ENCODE assay signal across 13 cellular contexts in genomic region chr19:34808566-34808965, GRCh38. TPM values are rescaled to one million over a fixed set of nuclear protein-coding genes. Genes with fewer than 3 reads are reported as not detected.
DNase-seq lines count a peak whose midpoint lies in the region; ATAC-seq, FAIRE-seq and TF ChIP-seq lines count a peak whose summit lies in the region.
"Had no signal": no experiment of that assay in that cellular context is flagged by ENCODE, and none has a peak within 500 bp of the region (broad histone marks: within the 10 kb centered on the region; RNA-seq: fewer than 3 reads in every experiment).

No MANE protein-coding gene starts in this region.

- H3K4me1 ChIP-seq in endothelial cell of umbilical vein (ENCODE audit: control insufficient read depth, extremely low read depth, insufficient read depth, low read length) = no peaks in the 10 kb centered on the region

- dilution Hi-C loops in endothelial cell of umbilical vein (cut with MboI; ENCODE audit: extremely low pct_ligation_motif_present, low sequenced_read_pairs) = no loop called here

- peak; percentile 5 for DNase-seq in Caki2 (ENCODE audit: low read depth)
- peak; percentile 55 for DNase-seq in NCI-H226
- peak; percentile 13 for DNase-seq in endothelial cell of umbilical vein (ENCODE audit: low read depth, low spot score)
- DNase-seq in myocyte (ENCODE audit: low read depth) = peak; percentile 8
- no peak for DNase-seq in NCI-H82 (lab: John Stamatoyannopoulos, UW)
- no peak for DNase-seq in hypothalamus (lab: John Stamatoyannopoulos, UW)
- DNase-seq: CD4-positive, alpha-beta T cell; GF-D8; H9; left cardiac atrium; stimulated activated CD4-positive, alpha-beta T cell treated with anti-CD3 and anti-CD28 coated beads, Interleukin-2, amount 100 ng/mL, for 48 hours had no signal

- CTCF ChIA-PET in endothelial cell of umbilical vein (lab: Charles Lee) = no interaction called here

- in situ Hi-C loops in Caki2 (cut with HindIII; ENCODE audit: low pct_unique_long_range_greater_than_20kb, low sequenced_read_pairs) = no loop called here

- H3K79me2 ChIP-seq in endothelial cell of umbilical vein (ENCODE audit: control insufficient read depth, insufficient read depth, low read length) = no peaks in the 10 kb centered on the region

- no peaks in the 10 kb centered on the region for H3K9me1 ChIP-seq in endothelial cell of umbilical vein (replicated peaks; ENCODE audit: control insufficient read depth, extremely low read depth, insufficient read depth, low read length)

- POLR2A ChIA-PET in endothelial cell of umbilical vein (lab: Charles Lee) = no interaction called here

- H3K4me2 ChIP-seq in endothelial cell of umbilical vein (ENCODE audit: insufficient read depth, low read length) = no peak overlapping the region

- no peak overlapping the region for H3K4me3 ChIP-seq in endothelial cell of umbilical vein (replicated peaks in 1 of 3; ENCODE audit: insufficient read depth in 1 of 3, low read depth in 1 of 3, low read length in 3 of 3)

- H3K27me3 ChIP-seq in endothelial cell of umbilical vein (ENCODE audit: control insufficient read depth in 2 of 2, insufficient read depth in 2 of 2, low read length in 2 of 2) = peaks cover 0 to 3% of the 10 kb centered on the region in 2 experiments

- H3K27ac ChIP-seq in endothelial cell of umbilical vein (ENCODE audit: insufficient read depth, low read depth, low read length) = no peak overlapping the region

- no peak for TF ChIP-seq CTCF in endothelial cell of umbilical vein (IDR thresholded peaks at IDR 0.05; ENCODE audit: extremely low read depth in 1 of 2, insufficient read depth in 1 of 2, low read depth in 1 of 2, low read length in 2 of 2)

- ATAC-seq in GM19452 (IDR thresholded peaks at IDR 0.05; ENCODE audit: unreplicated experiment) = no peak
- ATAC-seq in GM21723 (IDR thresholded peaks at IDR 0.05; ENCODE audit: unreplicated experiment) = no peak
- ATAC-seq: left cardiac atrium had no signal

- FAIRE-seq in endothelial cell of umbilical vein (lab: Jason Lieb, UNC) = no peak

- no peaks in the 10 kb centered on the region for H3K36me3 ChIP-seq in endothelial cell of umbilical vein (ENCODE audit: control insufficient read depth in 2 of 2, extremely low read depth in 1 of 2, insufficient read depth in 2 of 2, low read length in 2 of 2)

- BruUV-seq in endothelial cell of umbilical vein (replicated peaks; lab: Mats Ljungman, UMichigan) = no TSS peak

- intact Hi-C loops in endothelial cell of umbilical vein (cut with micrococcal nuclease) = no loop called here

- no peaks in the 10 kb centered on the region for H3K9me3 ChIP-seq in endothelial cell of umbilical vein (replicated peaks; ENCODE audit: control insufficient read depth, insufficient read depth, low read length)

- no peak for TF ChIP-seq POLR2A in endothelial cell of umbilical vein (IDR thresholded peaks at IDR 0.05; ENCODE audit: low read depth, low read length)

- no peaks in the 10 kb centered on the region for H4K20me1 ChIP-seq in endothelial cell of umbilical vein (replicated peaks; ENCODE audit: control insufficient read depth, extremely low read depth, insufficient read depth, low read length)

- no peak overlapping the region for H3K9ac ChIP-seq in endothelial cell of umbilical vein (replicated peaks; ENCODE audit: extremely low read depth, insufficient read depth, low read length)

- H2AFZ ChIP-seq in endothelial cell of umbilical vein (ENCODE audit: low read depth, low read length) = no peak overlapping the region

TF ChIP-seq in endothelial cell of umbilical vein, 7 proteins besides CTCF, POLR2A, EP300 and RAD21:
- TF ChIP-seq POLR2AphosphoS5 (IDR thresholded peaks at IDR 0.05; ENCODE audit: insufficient read depth, low read depth, low read length) = no peak
- TF ChIP-seq JUN (IDR thresholded peaks at IDR 0.05; ENCODE audit: borderline replicate concordance, insufficient read depth, insufficient read length, low read depth) = no peak
- no peak for TF ChIP-seq EZH2 (IDR thresholded peaks at IDR 0.05; ENCODE audit: borderline replicate concordance, low read depth, low read length, severe bottlenecking)
- TF ChIP-seq FOS (IDR thresholded peaks at IDR 0.05; ENCODE audit: borderline replicate concordance, insufficient read depth, low read length) = peak; percentile 50
- TF ChIP-seq GATA2 (IDR thresholded peaks at IDR 0.05; ENCODE audit: insufficient read depth, insufficient read length, low read depth, low read length) = peak; percentile 27
- TF ChIP-seq, protein P1, sequence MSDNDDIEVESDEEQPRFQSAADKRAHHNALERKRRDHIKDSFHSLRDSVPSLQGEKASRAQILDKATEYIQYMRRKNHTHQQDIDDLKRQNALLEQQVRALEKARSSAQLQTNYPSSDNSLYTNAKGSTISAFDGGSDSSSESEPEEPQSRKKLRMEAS (IDR thresholded peaks at IDR 0.05; ENCODE audit: insufficient read depth, insufficient read length) = no peak

RNA-seq across cellular contexts. Expression of gene ZNF599, which starts 35.6 kb away (rescaled TPM):
- 11.7 and 26.0 TPM in 2 replicates for total RNA-seq in Caki2 (2014; rRNA removed; shearing (Covaris generic); ENCODE audit: low replicate concordance)
- total RNA-seq in endothelial cell of umbilical vein = 4.5 and 5.0 TPM in 2 replicates
- 7.3 and 7.7 TPM in 2 replicates for polyA plus RNA-seq in endothelial cell of umbilical vein
- 5.4 TPM in 2 replicates for polyA plus RNA-seq in endothelial cell of umbilical vein (2011; cell fraction: cytosol; rRNA removed)
- polyA plus RNA-seq in endothelial cell of umbilical vein (2011; cell fraction: nucleus; rRNA removed) = 5.6 and 5.7 TPM in 2 replicates
- 3.1 and 3.6 TPM in 2 replicates for polyA plus RNA-seq in endothelial cell of umbilical vein (2012)
- 5.1 TPM in 2 replicates for polyA minus RNA-seq in endothelial cell of umbilical vein
- 1.2 TPM for polyA minus RNA-seq in endothelial cell of umbilical vein (2011; cell fraction: cytosol; rRNA and poly(A)+ RNA removed)
- polyA minus RNA-seq in endothelial cell of umbilical vein (2011; cell fraction: nucleus; rRNA and poly(A)+ RNA removed) = 3.5 and 3.6 TPM in 2 replicates
- total RNA-seq in myocyte = 11.5 and 14.0 TPM in 2 replicates
- 6.5 TPM for polyA plus RNA-seq in myocyte (2012)

Comparison
In these comparisons a context has a peak if more than half of its experiments do, and no peak if none do; other contexts are left out.
1. DNase-seq: peak in Caki2 (single experiment), NCI-H226 (single experiment), endothelial cell of umbilical vein (single experiment) and myocyte (single experiment); none in NCI-H82 (single experiment) and hypothalamus (0 of 51).